Comparison of ENCODE assay signal across 15 cellular contexts in the genomic region with DNA sequence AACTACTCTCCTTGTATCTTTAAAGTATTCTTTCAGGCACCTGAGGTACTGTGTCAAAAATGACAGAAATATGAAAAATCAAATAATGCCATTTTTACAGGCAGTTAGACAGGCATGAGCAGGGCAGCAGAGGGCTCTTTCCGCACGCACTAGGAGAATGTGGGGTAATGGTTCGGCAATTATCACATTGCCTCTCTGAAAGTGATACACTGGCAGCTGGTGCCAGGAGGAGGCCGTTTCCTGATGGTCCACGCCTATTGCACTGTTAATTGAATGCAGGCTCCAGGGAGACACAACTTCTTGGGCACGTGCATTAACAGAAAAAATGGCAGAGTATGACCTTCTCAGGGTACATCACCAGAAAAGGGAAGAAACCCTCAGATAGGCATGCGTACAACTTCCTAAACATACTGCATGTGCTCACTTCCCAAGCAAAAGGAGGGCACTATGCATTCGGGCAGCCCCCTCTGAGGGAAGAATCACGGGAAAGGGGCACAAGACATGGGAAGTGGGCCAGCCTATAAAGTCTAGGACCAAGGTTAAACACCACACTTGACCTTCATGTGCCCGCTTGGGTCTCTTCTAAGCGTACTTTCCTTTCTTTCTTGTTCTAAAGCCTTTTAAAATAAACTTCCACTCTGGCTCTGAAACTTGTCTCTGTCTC.
DNase-seq lines count a peak whose midpoint lies in the region; TF ChIP-seq lines count a peak whose summit lies in the region.
"Had no signal": no experiment of that assay in that cellular context is flagged by ENCODE, and none has a peak within 500 bp of the region (broad histone marks: within the 10 kb centered on the region; RNA-seq: fewer than 3 reads in every experiment).

No MANE protein-coding gene starts in this region.

- H3K79me2 ChIP-seq in hepatocyte = peaks cover 6% of the 10 kb centered on the region

- H3K9me3 Mint-ChIP-seq in Caco-2 (ENCODE audit: unreplicated experiment) (no peaks in the 10 kb centered on the region), chondrocyte (ENCODE audit: low read depth) (no peaks in the 10 kb centered on the region), nephron progenitor cell (peaks cover 22% of the 10 kb centered on the region)

- intact Hi-C loops in Caco-2 (cut with micrococcal nuclease; ENCODE audit: unreplicated experiment) = no loop called here

- no peaks in the 10 kb centered on the region for H4K20me1 ChIP-seq in hepatocyte (ENCODE audit: insufficient read depth, poor library complexity, severe bottlenecking)

- no peak overlapping the region for H2AFZ ChIP-seq in hepatocyte

- no peak overlapping the region for H3K4me2 ChIP-seq in hepatocyte

- H3K4me1 ChIP-seq in Caco-2 (no peaks in the 10 kb centered on the region), hepatocyte (ENCODE audit: insufficient read depth) (no peaks in the 10 kb centered on the region)

- peak overlapping the region; percentile 19 for H3K27ac Mint-ChIP-seq in Caco-2 (ENCODE audit: unreplicated experiment)
- peak overlapping the region; percentile 84 for H3K27ac Mint-ChIP-seq in chondrocyte (ENCODE audit: unreplicated experiment)
- peak overlapping the region; percentile 26 for H3K27ac Mint-ChIP-seq in nephron progenitor cell
- H3K27ac Mint-ChIP-seq: CD8-positive, alpha-beta memory T cell had no signal

- 88% methylated on average over 11 of the region's 11 CpGs for WGBS in hepatocyte (ENCODE audit: low lambda C conversion rate, missing lambda C conversion rate)

- no peak overlapping the region for H3K27ac ChIP-seq in hepatocyte

- POLR2A ChIA-PET in Caco-2 (lab: Charles Lee) = no interaction called here

- peaks cover 100% of the 10 kb centered on the region for H3K36me3 Mint-ChIP-seq in Caco-2 (ENCODE audit: insufficient read depth, unreplicated experiment)
- peaks cover 67% of the 10 kb centered on the region for H3K36me3 Mint-ChIP-seq in chondrocyte (ENCODE audit: low read depth)
- peaks cover 77% of the 10 kb centered on the region for H3K36me3 Mint-ChIP-seq in nephron progenitor cell (ENCODE audit: low read depth)
- H3K36me3 Mint-ChIP-seq: CD8-positive, alpha-beta memory T cell had no signal

- no peaks in the 10 kb centered on the region for H3K9me2 ChIP-seq in hepatocyte (replicated peaks; ENCODE audit: insufficient read depth)

- CTCF ChIA-PET in Caco-2 (lab: Charles Lee) = no interaction called here

- no peak for TF ChIP-seq CTCF in Caco-2 (IDR thresholded peaks at IDR 0.05; ENCODE audit: insufficient read depth in 1 of 2, low read depth in 1 of 2, low read length in 1 of 2, severe bottlenecking in 1 of 2, unreplicated experiment in 1 of 2)
- TF ChIP-seq CTCF in chondrocyte (IDR thresholded peaks at IDR 0.05) = no peak
- TF ChIP-seq CTCF in nephron progenitor cell (IDR thresholded peaks at IDR 0.05) = no peak
- TF ChIP-seq CTCF in hepatocyte (IDR thresholded peaks at IDR 0.05; ENCODE audit: poor library complexity) = no peak

- no TSS peak for BruUV-seq in Caco-2 (replicated peaks; lab: Mats Ljungman, UMichigan)

- H3K4me3 ChIP-seq in Caco-2 (ENCODE audit: low read depth, low read length) = no peak overlapping the region
- no peak overlapping the region for H3K4me3 ChIP-seq in hepatocyte
- H3K4me3 ChIP-seq: K562 had no signal

- H3K27me3 Mint-ChIP-seq in Caco-2 (ENCODE audit: insufficient read depth, unreplicated experiment) (no peaks in the 10 kb centered on the region), chondrocyte (ENCODE audit: low read depth) (no peaks in the 10 kb centered on the region), nephron progenitor cell (ENCODE audit: low read depth, poor library complexity) (no peaks in the 10 kb centered on the region)
- H3K27me3 Mint-ChIP-seq: CD8-positive, alpha-beta memory T cell had no signal

- DNase-seq in Caco-2 = peak in 1 of 2 experiments; percentile 10
- DNase-seq in NCI-H1694 treated with DMSO at 0.1 percent for 48 hours (lab: John Stamatoyannopoulos, UW) = peak; percentile 81
- no peak for DNase-seq in chondrocyte (ENCODE audit: low spot score)
- no peak for DNase-seq in nephron progenitor cell
- no peak for DNase-seq in hepatocyte (ENCODE audit: low spot score)
- DNase-seq in middle frontal gyrus (ENCODE audit: extremely low spot score, low spot score) = no peak
- DNase-seq in retina = no peak
- DNase-seq: CD8-positive, alpha-beta memory T cell; DMS153; EL; NCI-H2029; NCI-H345; NCI-H82; SHP77 had no signal

- H3K36me3 ChIP-seq in Caco-2 (ENCODE audit: control insufficient read depth, insufficient read depth, low read length) = peaks cover 17% of the 10 kb centered on the region
- H3K36me3 ChIP-seq in hepatocyte (replicated peaks; ENCODE audit: insufficient read depth, low read depth) = no peaks in the 10 kb centered on the region

- H3K4me1 Mint-ChIP-seq in Caco-2 (ENCODE audit: low read depth, unreplicated experiment) (no peaks in the 10 kb centered on the region), chondrocyte (ENCODE audit: low read depth) (peaks cover 57% of the 10 kb centered on the region), nephron progenitor cell (peaks cover 10% of the 10 kb centered on the region)
- H3K4me1 Mint-ChIP-seq: CD8-positive, alpha-beta memory T cell had no signal

- H3K9me3 ChIP-seq in Caco-2 (no peaks in the 10 kb centered on the region), hepatocyte (ENCODE audit: low read depth) (no peaks in the 10 kb centered on the region)

- H3K27me3 ChIP-seq in Caco-2 (replicated peaks; ENCODE audit: control insufficient read depth, insufficient read depth, low read length) (no peaks in the 10 kb centered on the region), hepatocyte (no peaks in the 10 kb centered on the region)

- no peak overlapping the region for H3K4me3 Mint-ChIP-seq in Caco-2 (ENCODE audit: unreplicated experiment)
- H3K4me3 Mint-ChIP-seq in chondrocyte (ENCODE audit: unreplicated experiment) = no peak overlapping the region
- H3K4me3 Mint-ChIP-seq in nephron progenitor cell = no peak overlapping the region
- H3K4me3 Mint-ChIP-seq: CD8-positive, alpha-beta memory T cell had no signal

Comparison
In these comparisons a context has a peak if more than half of its experiments do, and no peak if none do; other contexts are left out.
1. H3K27ac Mint-ChIP-seq: peak in every context shown above with its lines; median percentile 84 in chondrocyte; 26 in nephron progenitor cell; 19 in Caco-2.